11 cellular contexts compared by ENCODE assay signal in genomic region chr12:96136129-96136528, GRCh38. TPM values are rescaled to one million over a fixed set of nuclear protein-coding genes. Genes with fewer than 3 reads are reported as not detected.
DNase-seq lines count a peak whose midpoint lies in the region; ATAC-seq and TF ChIP-seq lines count a peak whose summit lies in the region.
"Had no signal": no experiment of that assay in that cellular context is flagged by ENCODE, and none has a peak within 500 bp of the region (broad histone marks: within the 10 kb centered on the region; RNA-seq: fewer than 3 reads in every experiment).

No MANE protein-coding gene starts in this region.

- H3K36me3 ChIP-seq in breast epithelium = no peaks in the 10 kb centered on the region
- H3K36me3 ChIP-seq in mesodermal cell (ENCODE audit: control insufficient read depth, insufficient read depth, low read length) = no peaks in the 10 kb centered on the region
- no peaks in the 10 kb centered on the region for H3K36me3 ChIP-seq in gastroesophageal sphincter

- TF ChIP-seq CTCF in breast epithelium (IDR thresholded peaks at IDR 0.05) (no peak), gastroesophageal sphincter (IDR thresholded peaks at IDR 0.05) (no peak)

- DNase-seq in AG08396 (ENCODE audit: low spot score) = peak; percentile 49
- DNase-seq in HS-27A (ENCODE audit: low read depth) = peak; percentile 51
- DNase-seq in breast epithelium (ENCODE audit: low spot score in 2 of 2) = peak in 1 of 2 donors; percentile 82
- no peak for DNase-seq in activated effector memory CD4-positive, alpha-beta T cell treated with Interleukin-2 at 50 U/mL for 16 hours
- no peak for DNase-seq in T-helper 2 cell
- DNase-seq: activated CD8-positive, alpha-beta T cell treated with anti-CD3 and anti-CD28 coated beads, Interleukin-2, amount 10 ng/mL, durations not matched to agents 7 days and 5 days; NCI-H2081 had no signal

- TF ChIP-seq POLR2A in breast epithelium (IDR thresholded peaks at IDR 0.05) (no peak), gastroesophageal sphincter (IDR thresholded peaks at IDR 0.05) (no peak)

- H3K9me3 ChIP-seq in breast epithelium (no peaks in the 10 kb centered on the region), mesodermal cell (ENCODE audit: control insufficient read depth, low read length) (peaks cover 9% of the 10 kb centered on the region), gastroesophageal sphincter (no peaks in the 10 kb centered on the region)

- no peaks in the 10 kb centered on the region for H3K4me1 ChIP-seq in breast epithelium
- H3K4me1 ChIP-seq in mesodermal cell (ENCODE audit: control insufficient read depth, insufficient read depth, low read length, poor library complexity, severe bottlenecking) = peaks cover 23% of the 10 kb centered on the region
- no peaks in the 10 kb centered on the region for H3K4me1 ChIP-seq in gastroesophageal sphincter

- no peak overlapping the region for H3K4me3 ChIP-seq in breast epithelium
- H3K4me3 ChIP-seq in mesodermal cell (ENCODE audit: extremely low read depth, insufficient read depth, low read length, poor library complexity, severe bottlenecking) = no peak overlapping the region
- H3K4me3 ChIP-seq in gastroesophageal sphincter = no peak overlapping the region
- H3K4me3 ChIP-seq: SK-N-MC had no signal

- H3K27ac ChIP-seq in breast epithelium (peak overlapping the region; percentile 9 to 50), mesodermal cell (ENCODE audit: low read depth, low read length, severe bottlenecking) (peak overlapping the region; percentile 84), gastroesophageal sphincter (no peak overlapping the region)
- H3K27ac ChIP-seq: SK-N-MC had no signal

- no peak for TF ChIP-seq EP300 in gastroesophageal sphincter (IDR thresholded peaks at IDR 0.05)

- WGBS in mesodermal cell (ENCODE audit: insufficient coverage in 2 of 2), 2 experiments = 72 to 82% methylated on average over 3 of the region's 3 CpGs
- WGBS in gastroesophageal sphincter (ENCODE audit: low coverage in 1 of 2), 2 donors = 61 to 73% methylated on average over 2 to 3 of the region's 3 CpGs

- intact Hi-C loops in breast epithelium (cut with DNase I; ENCODE audit: low total_unique reads) = no loop called here

- no peak for ATAC-seq in HG03039 (IDR thresholded peaks at IDR 0.05; ENCODE audit: unreplicated experiment)
- ATAC-seq in gastroesophageal sphincter = no peak
- ATAC-seq: activated CD8-positive, alpha-beta T cell treated with anti-CD3 and anti-CD28 coated beads, Interleukin-2, amount 10 ng/mL, durations not matched to agents 7 days and 5 days had no signal

- H3K27me3 ChIP-seq in breast epithelium (no peaks in the 10 kb centered on the region), gastroesophageal sphincter (peaks cover 5% of the 10 kb centered on the region)

RNA-seq across cellular contexts. Expression of gene ELK3, which starts 58.0 kb away (rescaled TPM):
- total RNA-seq in breast epithelium (10 to 100 TPM; 13.9 to 28.5 (median 16.5) TPM), gastroesophageal sphincter (10 to 100 TPM; 10.1 to 25.3 (median 23.4) TPM)
- polyA plus RNA-seq in mesodermal cell (2013, experiment 1 of 2) = 117 TPM
- 106 TPM for polyA plus RNA-seq in mesodermal cell (2013, experiment 2 of 2)

Comparison
In these comparisons a context has a peak if more than half of its experiments do, and no peak if none do; other contexts are left out.
1. DNase-seq: peak in AG08396 (single experiment) and HS-27A (single experiment); none in activated effector memory CD4-positive, alpha-beta T cell treated with Interleukin-2 at 50 U/mL for 16 hours (single experiment) and T-helper 2 cell (0 of 5).
2. H3K27ac ChIP-seq: peak in breast epithelium (2 of 2) and mesodermal cell (single experiment); none in gastroesophageal sphincter (0 of 4).